In genomic region chr12:107322063-107322462, GRCh38 we compare ENCODE assay signal across 11 cellular contexts.
DNase-seq lines count a peak whose midpoint lies in the region; ATAC-seq and TF ChIP-seq lines count a peak whose summit lies in the region.
"Had no signal": no experiment of that assay in that cellular context is flagged by ENCODE, and none has a peak within 500 bp of the region (broad histone marks: within the 10 kb centered on the region; RNA-seq: fewer than 3 reads in every experiment).

No MANE protein-coding gene starts in this region.

- H3K9me3 Mint-ChIP-seq in Calu3 (ENCODE audit: low read depth, unreplicated experiment) (no peaks in the 10 kb centered on the region), neural progenitor cell (peaks cover 2% of the 10 kb centered on the region)
- no peaks in the 10 kb centered on the region for H3K9me3 Mint-ChIP-seq in activated naive CD4-positive, alpha-beta T cell treated with anti-CD3 and anti-CD28 coated beads, Interleukin-2, amount 50 U/mL, for 24 hours

- ATAC-seq in RWPE2 (ENCODE audit: low read depth) = no peak
- no peak for ATAC-seq in GM18868 (IDR thresholded peaks at IDR 0.05; ENCODE audit: unreplicated experiment)
- no peak for ATAC-seq in left lobe of liver
- ATAC-seq: mucosa of descending colon had no signal

- H3K9me3 ChIP-seq in RWPE2 (ENCODE audit: severe bottlenecking) (no peaks in the 10 kb centered on the region), neural progenitor cell (ENCODE audit: low read depth) (no peaks in the 10 kb centered on the region)
- H3K9me3 ChIP-seq: mucosa of descending colon, spleen had no signal

- intact Hi-C loops in Calu3 (cut with micrococcal nuclease; ENCODE audit: unreplicated experiment) = no loop called here

- no peak overlapping the region for H2AFZ ChIP-seq in neural progenitor cell (replicated peaks)

- peaks cover 24% of the 10 kb centered on the region for H4K20me1 ChIP-seq in neural progenitor cell (ENCODE audit: low read depth)

- DNase-seq in Calu3 (no peak), RWPE2 (ENCODE audit: low spot score) (no peak), neural progenitor cell (ENCODE audit: low spot score) (no peak), left lobe of liver (ENCODE audit: low spot score) (no peak), RWPE1 (ENCODE audit: low spot score) (no peak), NCI-H2081 treated with DMSO at 0.1 percent for 48 hours (lab: John Stamatoyannopoulos, UW) (no peak)
- DNase-seq: mucosa of descending colon, NCI-H146, spleen had no signal

- H3K79me2 ChIP-seq in neural progenitor cell (ENCODE audit: low read depth) = no peaks in the 10 kb centered on the region

- no peaks in the 10 kb centered on the region for H3K36me3 ChIP-seq in RWPE2 (ENCODE audit: low read depth)
- no peaks in the 10 kb centered on the region for H3K36me3 ChIP-seq in neural progenitor cell
- H3K36me3 ChIP-seq: spleen had no signal

- peak overlapping the region; percentile 60 for H3K27ac ChIP-seq in RWPE2 (ENCODE audit: poor library complexity, severe bottlenecking)
- H3K27ac ChIP-seq in neural progenitor cell = no peak overlapping the region
- no peak overlapping the region for H3K27ac ChIP-seq in RWPE1

- no peak overlapping the region for H3K9ac ChIP-seq in neural progenitor cell

- no peak overlapping the region for H3K4me3 ChIP-seq in RWPE2 (ENCODE audit: severe bottlenecking)
- no peak overlapping the region for H3K4me3 ChIP-seq in neural progenitor cell
- H3K4me3 ChIP-seq: mucosa of descending colon had no signal

- peaks cover 49% of the 10 kb centered on the region for H3K27me3 Mint-ChIP-seq in Calu3 (ENCODE audit: unreplicated experiment)
- no peaks in the 10 kb centered on the region for H3K27me3 Mint-ChIP-seq in activated naive CD4-positive, alpha-beta T cell treated with anti-CD3 and anti-CD28 coated beads, Interleukin-2, amount 50 U/mL, for 24 hours
- peaks cover 36% of the 10 kb centered on the region for H3K27me3 Mint-ChIP-seq in neural progenitor cell (ENCODE audit: insufficient read depth, low read depth)

- H3K27ac Mint-ChIP-seq in Calu3 (ENCODE audit: unreplicated experiment) (no peak overlapping the region), neural progenitor cell (no peak overlapping the region)
- peak overlapping the region; percentile 84 for H3K27ac Mint-ChIP-seq in activated naive CD4-positive, alpha-beta T cell treated with anti-CD3 and anti-CD28 coated beads, Interleukin-2, amount 50 U/mL, for 24 hours

- BruUV-seq in Calu3 (replicated peaks; lab: Mats Ljungman, UMichigan) = no TSS peak

- no peak for TF ChIP-seq CTCF in Calu3 (IDR thresholded peaks at IDR 0.05; ENCODE audit: unreplicated experiment)
- TF ChIP-seq CTCF in RWPE2 (IDR thresholded peaks at IDR 0.05; ENCODE audit: poor library complexity, severe bottlenecking) = no peak
- TF ChIP-seq CTCF in neural progenitor cell (IDR thresholded peaks at IDR 0.05) = no peak
- TF ChIP-seq CTCF in RWPE1 (conservative IDR thresholded peaks at IDR 0.05; ENCODE audit: low read depth) = no peak

- no peaks in the 10 kb centered on the region for H3K4me1 ChIP-seq in RWPE2 (ENCODE audit: insufficient read depth, poor library complexity, severe bottlenecking)
- peaks cover 8% of the 10 kb centered on the region for H3K4me1 ChIP-seq in neural progenitor cell

- H3K4me2 ChIP-seq in neural progenitor cell = no peak overlapping the region

- no peaks in the 10 kb centered on the region for H3K27me3 ChIP-seq in RWPE2 (ENCODE audit: insufficient read depth, poor library complexity, severe bottlenecking)
- H3K27me3 ChIP-seq in neural progenitor cell = peaks cover 61% of the 10 kb centered on the region

- H3F3A ChIP-seq in neural progenitor cell (ENCODE audit: low read depth) = peaks cover 20% of the 10 kb centered on the region

- POLR2A ChIA-PET in RWPE1 (lab: Yijun Ruan, JAX; ENCODE audit: low non-redundant PET) = no interaction called here

- H3K36me3 Mint-ChIP-seq in Calu3 (ENCODE audit: insufficient read depth, unreplicated experiment) (peaks cover 19% of the 10 kb centered on the region), neural progenitor cell (no peaks in the 10 kb centered on the region)
- H3K36me3 Mint-ChIP-seq in activated naive CD4-positive, alpha-beta T cell treated with anti-CD3 and anti-CD28 coated beads, Interleukin-2, amount 50 U/mL, for 24 hours = no peaks in the 10 kb centered on the region

- H3K4me1 Mint-ChIP-seq in Calu3 (ENCODE audit: low read depth, unreplicated experiment) (peaks cover 23% of the 10 kb centered on the region), neural progenitor cell (peaks cover 27% of the 10 kb centered on the region)
- H3K4me1 Mint-ChIP-seq in activated naive CD4-positive, alpha-beta T cell treated with anti-CD3 and anti-CD28 coated beads, Interleukin-2, amount 50 U/mL, for 24 hours = peaks cover 59% of the 10 kb centered on the region

- H3K4me3 Mint-ChIP-seq in Calu3 (ENCODE audit: low read depth, unreplicated experiment) = peak overlapping the region; percentile 91
- peak overlapping the region; percentile 95 for H3K4me3 Mint-ChIP-seq in activated naive CD4-positive, alpha-beta T cell treated with anti-CD3 and anti-CD28 coated beads, Interleukin-2, amount 50 U/mL, for 24 hours
- peak overlapping the region; percentile 92 for H3K4me3 Mint-ChIP-seq in neural progenitor cell

- CTCF ChIA-PET in Calu3 (lab: Charles Lee) (interaction anchor here (0.6 kb wide), 1 partner anchor 69 kb away, joined by 3 read pairs; no protein-coding TSS in a partner anchor), RWPE1 (lab: Yijun Ruan, JAX) (interaction anchor here (1.1 kb wide), 1 partner anchor 285 kb away, joined by 3 read pairs; no protein-coding TSS in a partner anchor)
